ENCODE assay signal across 26 cellular contexts in genomic region chr4:7741946-7742806, GRCh38.
"Had no signal": no experiment of that assay in that cellular context is flagged by ENCODE, and none has a peak within 500 bp of the region (broad histone marks: within the 10 kb centered on the region; RNA-seq: fewer than 3 reads in every experiment).

No MANE protein-coding gene starts in this region.

- H3K4me3 ChIP-seq: neural progenitor cell, pancreas, prostate gland, right atrium auricular region, right lobe of liver, sigmoid colon, stomach, thoracic aorta, thyroid gland, tibial nerve, upper lobe of left lung, uterus had no signal

- H3K4me1 ChIP-seq: neural progenitor cell, pancreas, prostate gland, right lobe of liver, stomach, uterus had no signal

- FAIRE-seq: pancreas, small intestine had no signal

- H3K9ac ChIP-seq: neural progenitor cell had no signal

- ATAC-seq: naive thymus-derived CD8-positive, alpha-beta T cell; pancreas; stimulated activated effector memory CD8-positive, alpha-beta T cell treated with anti-CD3 and anti-CD28 coated beads, Interleukin-12 subunit alpha, Interleukin-12 subunit beta, amount 100 ng/mL, for 72 hours; stimulated activated naive B cell treated with anti-CD40 and anti-IgM and Interleukin-4, amounts not matched to agents 10 μg/mL and 1 μg/mL and 100 μg/mL, for 72 hours had no signal

- H3K27me3 ChIP-seq: neural progenitor cell, neutrophil, pancreas, right atrium auricular region, right lobe of liver, sigmoid colon, stomach, thyroid gland, tibial nerve, upper lobe of left lung, uterus had no signal

- H3K36me3 ChIP-seq: neural progenitor cell, neutrophil, pancreas, prostate gland, right atrium auricular region, right lobe of liver, thoracic aorta, thyroid gland, upper lobe of left lung, uterus had no signal

- H3K27ac ChIP-seq: neural progenitor cell, neutrophil, pancreas, prostate gland, right atrium auricular region, right lobe of liver, stomach, thoracic aorta, thyroid gland, tibial nerve, upper lobe of left lung, uterus had no signal

- H3K4me2 ChIP-seq: neural progenitor cell had no signal

- DNase-seq: naive B cell; naive thymus-derived CD8-positive, alpha-beta T cell; nucleus accumbens; retina; right lobe of liver; sigmoid colon; small intestine; stimulated activated CD4-positive, alpha-beta T cell treated with anti-CD3 and anti-CD28 coated beads, Interleukin-15, amount 100 ng/mL, for 24 hours; stimulated activated CD4-positive, alpha-beta T cell treated with anti-CD3 and anti-CD28 coated beads, Interleukin-2, amount 100 ng/mL, for 24 hours; stimulated activated CD4-positive, alpha-beta T cell treated with anti-CD3 and anti-CD28 coated beads, Interleukin-2, amount 100 ng/mL, for 48 hours; stimulated activated CD4-positive, alpha-beta T cell treated with anti-CD3 and anti-CD28 coated beads, Interleukin-4, amount 100 ng/mL, for 24 hours; stimulated activated naive B cell treated with anti-CD40 and anti-IgM and Interleukin-4, amounts not matched to agents 10 μg/mL and 1 μg/mL and 100 μg/mL, for 72 hours; stimulated activated naive CD4-positive, alpha-beta T cell treated with Interleukin-2 at 50 U/mL for 16 hours; stomach; thyroid gland; trophoblast cell; upper lobe of left lung; uterus had no signal

- H2AFZ ChIP-seq: neural progenitor cell had no signal

- H3K9me3 ChIP-seq: neutrophil, pancreas, prostate gland, right atrium auricular region, right lobe of liver, sigmoid colon, thoracic aorta, thyroid gland, upper lobe of left lung, uterus had no signal
